23 cellular contexts compared by ENCODE assay signal in genomic region chr2:147231081-147231480, GRCh38.
"Had no signal": no experiment of that assay in that cellular context is flagged by ENCODE, and none has a peak within 500 bp of the region (broad histone marks: within the 10 kb centered on the region; RNA-seq: fewer than 3 reads in every experiment).

No MANE protein-coding gene starts in this region.

- H3K36me3 ChIP-seq: colonic mucosa, Peyer's patch, SJCRH30 had no signal

- DNase-seq: activated CD4-positive, alpha-beta T cell treated with anti-CD3 and anti-CD28 coated beads, Interleukin-2, amount 10 ng/mL, durations not matched to agents 7 days and 5 days; activated CD4-positive, CD25-positive, alpha-beta regulatory T cell; activated CD8-positive, alpha-beta T cell treated with anti-CD3 and anti-CD28 coated beads for 36 hours; activated T-cell treated with anti-CD3 and anti-CD28 coated beads, Interleukin-2, amount 50 U/mL, for 4 hours; anterior cingulate cortex; colonic mucosa; NCI-H1105; NCI-H1436; NCI-H1694 treated with DMSO at 0.1 percent for 48 hours; NCI-H2029 treated with DMSO at 0.1 percent for 48 hours; NCI-H345; NCI-H510A; NCI-H526 treated with DMSO at 0.1 percent for 48 hours; NCI-H82; NK-92 treated with Interleukin-12 subunit alpha and Interleukin-12 subunit beta, amount 100 ng/mL, for 24 hours; Peyer's patch; Right ventricle myocardium superior; SJCRH30; SK-N-SH had no signal

- H3K4me2 ChIP-seq: KMS-11, SK-N-SH had no signal

- H3K9ac ChIP-seq: KMS-11, SK-N-SH had no signal

- H3K27me3 ChIP-seq: colonic mucosa, Peyer's patch, SJCRH30 had no signal

- ATAC-seq: activated CD8-positive, alpha-beta T cell treated with anti-CD3 and anti-CD28 coated beads for 36 hours had no signal

- H3K4me3 Mint-ChIP-seq: activated CD4-positive, alpha-beta T cell treated with anti-CD3 and anti-CD28 coated beads, Interleukin-2, amount 10 ng/mL, durations not matched to agents 7 days and 5 days; activated CD8-positive, alpha-beta T cell treated with anti-CD3 and anti-CD28 coated beads for 36 hours; activated naive CD4-positive, alpha-beta T cell treated with anti-CD3 and anti-CD28 coated beads, Interleukin-2, amount 50 U/mL, for 24 hours; activated T-cell treated with anti-CD3 and anti-CD28 coated beads, Interleukin-2, amount 50 U/mL, for 4 hours had no signal

- H3K36me3 Mint-ChIP-seq: activated naive CD4-positive, alpha-beta T cell treated with anti-CD3 and anti-CD28 coated beads, Interleukin-2, amount 50 U/mL, for 24 hours had no signal

- H3K27ac ChIP-seq: colonic mucosa, KMS-11, Peyer's patch, RWPE1, SJCRH30, VCaP had no signal

- H3K9me3 ChIP-seq: colonic mucosa, Peyer's patch, SJCRH30, SK-N-SH had no signal

- H3K27ac Mint-ChIP-seq: activated CD4-positive, alpha-beta T cell treated with anti-CD3 and anti-CD28 coated beads, Interleukin-2, amount 10 ng/mL, durations not matched to agents 7 days and 5 days; activated CD8-positive, alpha-beta T cell treated with anti-CD3 and anti-CD28 coated beads for 36 hours; activated naive CD4-positive, alpha-beta T cell treated with anti-CD3 and anti-CD28 coated beads, Interleukin-2, amount 50 U/mL, for 24 hours had no signal

- H3K4me3 ChIP-seq: colonic mucosa, Peyer's patch, SJCRH30 had no signal

- H3K4me1 Mint-ChIP-seq: activated naive CD4-positive, alpha-beta T cell treated with anti-CD3 and anti-CD28 coated beads, Interleukin-2, amount 50 U/mL, for 24 hours had no signal

- H3K27me3 Mint-ChIP-seq: activated CD8-positive, alpha-beta T cell treated with anti-CD3 and anti-CD28 coated beads for 36 hours; activated naive CD4-positive, alpha-beta T cell treated with anti-CD3 and anti-CD28 coated beads, Interleukin-2, amount 50 U/mL, for 24 hours had no signal

- H3K4me1 ChIP-seq: colonic mucosa, Peyer's patch had no signal

- H3K9me3 Mint-ChIP-seq: activated CD8-positive, alpha-beta T cell treated with anti-CD3 and anti-CD28 coated beads for 36 hours; activated naive CD4-positive, alpha-beta T cell treated with anti-CD3 and anti-CD28 coated beads, Interleukin-2, amount 50 U/mL, for 24 hours; activated T-cell treated with anti-CD3 and anti-CD28 coated beads, Interleukin-2, amount 50 U/mL, for 4 hours had no signal
